ENCODE assay signal across 10 cellular contexts in the genomic region with DNA sequence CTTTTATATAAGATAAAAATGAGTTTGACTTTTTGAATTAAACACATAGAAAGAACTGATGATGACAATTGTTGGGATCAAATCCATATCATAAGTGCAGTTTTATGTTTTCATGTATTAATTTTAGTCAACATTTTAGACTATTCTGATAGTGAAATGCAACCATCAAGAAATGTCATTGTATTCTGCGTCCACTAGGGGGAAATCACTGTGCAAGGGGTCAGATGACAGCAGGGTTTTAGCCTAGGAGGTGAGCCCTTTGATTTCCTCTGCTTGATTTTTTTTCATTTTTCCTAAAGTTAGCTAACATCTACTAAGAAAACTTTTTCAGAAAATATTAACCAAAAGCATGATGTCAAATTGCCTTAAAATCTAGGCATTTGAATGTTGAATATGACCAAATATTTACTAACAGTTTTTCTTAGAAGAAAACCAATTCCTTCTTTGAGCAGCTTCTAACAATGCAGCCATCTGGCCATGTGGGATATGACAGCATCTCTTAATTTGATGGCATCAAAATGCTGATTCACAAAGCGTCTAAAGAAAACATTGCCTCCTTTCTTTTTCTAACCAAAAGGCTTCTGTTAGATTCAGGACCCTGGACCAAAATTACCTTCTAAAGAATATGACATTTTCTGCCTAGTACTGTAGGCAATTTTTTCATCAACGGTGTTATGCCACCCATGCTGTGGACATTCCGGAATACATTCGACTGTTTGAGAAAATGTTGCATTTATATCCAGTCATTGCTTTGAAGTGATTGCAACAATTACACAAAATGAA.
DNase-seq lines count a peak whose midpoint lies in the region; ATAC-seq and TF ChIP-seq lines count a peak whose summit lies in the region.
"Had no signal": no experiment of that assay in that cellular context is flagged by ENCODE, and none has a peak within 500 bp of the region (broad histone marks: within the 10 kb centered on the region; RNA-seq: fewer than 3 reads in every experiment).

No MANE protein-coding gene starts in this region.

- no peak overlapping the region for H3K27ac Mint-ChIP-seq in activated naive CD4-positive, alpha-beta T cell treated with anti-CD3 and anti-CD28 coated beads, Interleukin-2, amount 50 U/mL, for 72 hours
- H3K27ac Mint-ChIP-seq in naive thymus-derived CD4-positive, alpha-beta T cell: no peak overlapping the region
- H3K27ac Mint-ChIP-seq: stimulated activated naive CD8-positive, alpha-beta T cell treated with anti-CD3 and anti-CD28 coated beads, Interleukin-15, Interleukin-2, amounts not matched to agents 100 ng/mL and 50 ng/mL, for 24 hours had no signal

- CTCF ChIA-PET in naive thymus-derived CD4-positive, alpha-beta T cell (lab: Charles Lee): no interaction called here

- no peaks in the 10 kb centered on the region for H3K27me3 ChIP-seq in thyroid gland
- H3K27me3 ChIP-seq in naive thymus-derived CD4-positive, alpha-beta T cell (ENCODE audit: control insufficient read depth in 2 of 2, insufficient read depth in 2 of 2, low read length in 2 of 2): no peaks in the 10 kb centered on the region

- H3K36me3 Mint-ChIP-seq in activated naive CD4-positive, alpha-beta T cell treated with anti-CD3 and anti-CD28 coated beads, Interleukin-2, amount 50 U/mL, for 72 hours: no peaks in the 10 kb centered on the region
- no peaks in the 10 kb centered on the region for H3K36me3 Mint-ChIP-seq in naive thymus-derived CD4-positive, alpha-beta T cell

- no peak for TF ChIP-seq POLR2A in thyroid gland (IDR thresholded peaks at IDR 0.05)

- DNase-seq in AG09309 (ENCODE audit: low read depth): no peak
- DNase-seq in NCI-H69 (lab: John Stamatoyannopoulos, UW): peak; percentile 7
- DNase-seq in fibroblast of gingiva (ENCODE audit: low read depth): peak; percentile 8
- DNase-seq in thyroid gland: no peak
- no peak for DNase-seq in activated naive CD4-positive, alpha-beta T cell treated with anti-CD3 and anti-CD28 coated beads, Interleukin-2, amount 50 U/mL, for 72 hours (ENCODE audit: low spot score in 2 of 2)
- no peak for DNase-seq in naive thymus-derived CD4-positive, alpha-beta T cell

- no peak overlapping the region for H3K27ac ChIP-seq in thyroid gland
- H3K27ac ChIP-seq in naive thymus-derived CD4-positive, alpha-beta T cell (ENCODE audit: low read depth, low read length): no peak overlapping the region
- H3K27ac ChIP-seq: epithelial cell of prostate had no signal

- H3K9me3 ChIP-seq in thyroid gland: no peaks in the 10 kb centered on the region
- no peaks in the 10 kb centered on the region for H3K9me3 ChIP-seq in naive thymus-derived CD4-positive, alpha-beta T cell (ENCODE audit: control insufficient read depth in 2 of 3, low read length in 3 of 3)

- no peaks in the 10 kb centered on the region for H3K36me3 ChIP-seq in thyroid gland
- H3K36me3 ChIP-seq in naive thymus-derived CD4-positive, alpha-beta T cell (ENCODE audit: control insufficient read depth in 2 of 3, insufficient read depth in 3 of 3, low read length in 3 of 3): no peaks in the 10 kb centered on the region

- no peak overlapping the region for H3K4me3 Mint-ChIP-seq in naive thymus-derived CD4-positive, alpha-beta T cell
- H3K4me3 Mint-ChIP-seq: stimulated activated naive CD8-positive, alpha-beta T cell treated with anti-CD3 and anti-CD28 coated beads, Interleukin-15, Interleukin-2, amounts not matched to agents 100 ng/mL and 50 ng/mL, for 24 hours had no signal

- peaks cover 0 to 4% of the 10 kb centered on the region in 2 donors for H3K9me3 Mint-ChIP-seq in activated naive CD4-positive, alpha-beta T cell treated with anti-CD3 and anti-CD28 coated beads, Interleukin-2, amount 50 U/mL, for 72 hours
- H3K9me3 Mint-ChIP-seq in naive thymus-derived CD4-positive, alpha-beta T cell: peaks cover 0 to 6% (median 0%) of the 10 kb centered on the region in 11 donors
- H3K9me3 Mint-ChIP-seq: stimulated activated naive CD8-positive, alpha-beta T cell treated with anti-CD3 and anti-CD28 coated beads, Interleukin-15, Interleukin-2, amounts not matched to agents 100 ng/mL and 50 ng/mL, for 24 hours had no signal

- intact Hi-C loops in thyroid gland (cut with DNase I): no loop called here
- intact Hi-C loops in naive thymus-derived CD4-positive, alpha-beta T cell (cut with micrococcal nuclease): no loop called here

- TF ChIP-seq CTCF in AG09309 (IDR thresholded peaks at IDR 0.05; ENCODE audit: control insufficient read depth, insufficient read depth, low read depth, low read length, missing control alignments) (peak; percentile 54), thyroid gland (IDR thresholded peaks at IDR 0.05) (peak in 4 of 6 experiments; percentile 44 to 56 (median 50))

- POLR2A ChIA-PET in naive thymus-derived CD4-positive, alpha-beta T cell (lab: Charles Lee): no interaction called here

- no peaks in the 10 kb centered on the region for H3K27me3 Mint-ChIP-seq in naive thymus-derived CD4-positive, alpha-beta T cell
- H3K27me3 Mint-ChIP-seq: stimulated activated naive CD8-positive, alpha-beta T cell treated with anti-CD3 and anti-CD28 coated beads, Interleukin-15, Interleukin-2, amounts not matched to agents 100 ng/mL and 50 ng/mL, for 24 hours had no signal

- ATAC-seq in GM18502 (IDR thresholded peaks at IDR 0.05; ENCODE audit: poor library complexity, unreplicated experiment) (peak; percentile 92), HG02885 (IDR thresholded peaks at IDR 0.05; ENCODE audit: poor library complexity, unreplicated experiment) (peak; percentile 89)
- no peak for ATAC-seq in activated naive CD4-positive, alpha-beta T cell treated with anti-CD3 and anti-CD28 coated beads, Interleukin-2, amount 50 U/mL, for 72 hours
- ATAC-seq in naive thymus-derived CD4-positive, alpha-beta T cell: no peak

- H3K4me3 ChIP-seq in AG09309 (ENCODE audit: control insufficient read depth, low read depth, low read length): no peak overlapping the region
- H3K4me3 ChIP-seq in thyroid gland (replicated peaks in 1 of 3): no peak overlapping the region
- H3K4me3 ChIP-seq in naive thymus-derived CD4-positive, alpha-beta T cell (ENCODE audit: low read length): no peak overlapping the region

- 71% methylated on average over 5 of the region's 5 CpGs for WGBS in thyroid gland, 2 donors

- no peaks in the 10 kb centered on the region for H3K4me1 ChIP-seq in thyroid gland
- no peaks in the 10 kb centered on the region for H3K4me1 ChIP-seq in naive thymus-derived CD4-positive, alpha-beta T cell (ENCODE audit: control insufficient read depth in 2 of 2, insufficient read depth in 2 of 2, low read length in 2 of 2)

- peaks cover 0 to 2% (median 0%) of the 10 kb centered on the region in 7 donors for H3K4me1 Mint-ChIP-seq in naive thymus-derived CD4-positive, alpha-beta T cell

Comparison
In these comparisons a context has a peak if more than half of its experiments do, and no peak if none do; other contexts are left out.
1. DNase-seq: peak in NCI-H69 (single experiment) and fibroblast of gingiva (single experiment); none in AG09309 (single experiment), thyroid gland (0 of 2), activated naive CD4-positive, alpha-beta T cell treated with anti-CD3 and anti-CD28 coated beads, Interleukin-2, amount 50 U/mL, for 72 hours (0 of 2) and naive thymus-derived CD4-positive, alpha-beta T cell (0 of 9).
2. ATAC-seq: peak in GM18502 (single experiment) and HG02885 (single experiment); none in activated naive CD4-positive, alpha-beta T cell treated with anti-CD3 and anti-CD28 coated beads, Interleukin-2, amount 50 U/mL, for 72 hours (0 of 2) and naive thymus-derived CD4-positive, alpha-beta T cell (single experiment).